ENCODE assay signal across 3 cellular contexts in genomic region chr3:98149456-98149855, GRCh38. TPM values are rescaled to one million over a fixed set of nuclear protein-coding genes. Genes with fewer than 3 reads are reported as not detected.
"Had no signal": no experiment of that assay in that cellular context is flagged by ENCODE, and none has a peak within 500 bp of the region (broad histone marks: within the 10 kb centered on the region; RNA-seq: fewer than 3 reads in every experiment).

No MANE protein-coding gene starts in this region.

RNA-seq across cellular contexts. Expression of gene OR5H14, which starts 2.2 kb away (rescaled TPM):
- polyA plus RNA-seq: stomach, thymus, urinary bladder had no signal

RNA-seq across cellular contexts. Expression of gene OR5H15, which starts 17.0 kb away (rescaled TPM):
- polyA plus RNA-seq: stomach, thymus, urinary bladder had no signal

RNA-seq across cellular contexts. Expression of gene OR5H1, which starts 18.9 kb away (rescaled TPM):
- polyA plus RNA-seq: stomach, thymus, urinary bladder had no signal
